In genomic region chr1:245195398-245195797, GRCh38 we compare ENCODE assay signal across 27 cellular contexts. TPM values are rescaled to one million over a fixed set of nuclear protein-coding genes. Genes with fewer than 3 reads are reported as not detected.
"Had no signal": no experiment of that assay in that cellular context is flagged by ENCODE, and none has a peak within 500 bp of the region (broad histone marks: within the 10 kb centered on the region; RNA-seq: fewer than 3 reads in every experiment).

No MANE protein-coding gene starts in this region.

- H3K36me3 ChIP-seq: heart right ventricle, ovary, right atrium auricular region, suprapubic skin, tibial artery, upper lobe of right lung had no signal

- H3K27me3 ChIP-seq: ovary, right atrium auricular region, suprapubic skin, upper lobe of right lung had no signal

- H3K27ac ChIP-seq: heart right ventricle, ovary, psoas muscle, right atrium auricular region, suprapubic skin, tibial artery, upper lobe of right lung had no signal

- H3K9me3 ChIP-seq: heart right ventricle, ovary, psoas muscle, right atrium auricular region, suprapubic skin, tibial artery, upper lobe of right lung had no signal

- H3K4me1 ChIP-seq: psoas muscle, right atrium auricular region, suprapubic skin, tibial artery had no signal

- H3K27ac Mint-ChIP-seq: activated CD4-positive, alpha-beta memory T cell treated with anti-CD3 and anti-CD28 coated beads, Interleukin-2, amount 10 ng/mL, durations not matched to agents 7 days and 5 days; activated CD4-positive, alpha-beta T cell treated with anti-CD3 and anti-CD28 coated beads, Interleukin-2, amount 10 ng/mL, durations not matched to agents 7 days and 5 days; activated naive CD4-positive, alpha-beta T cell treated with anti-CD3 and anti-CD28 coated beads, Interleukin-2, amount 50 U/mL, for 24 hours; activated naive CD8-positive, alpha-beta T cell treated with anti-CD3 and anti-CD28 coated beads, Interleukin-2, amount 50 U/mL, for 24 hours; activated T-cell treated with anti-CD3 and anti-CD28 coated beads, Interleukin-2, amount 50 U/mL, for 24 hours; mesothelial cell of epicardium; naive B cell; nephron progenitor cell had no signal

- H3K4me1 Mint-ChIP-seq: activated CD4-positive, alpha-beta memory T cell treated with anti-CD3 and anti-CD28 coated beads, Interleukin-2, amount 10 ng/mL, durations not matched to agents 7 days and 5 days; activated CD4-positive, alpha-beta T cell treated with anti-CD3 and anti-CD28 coated beads, Interleukin-2, amount 10 ng/mL, durations not matched to agents 7 days and 5 days; activated naive CD4-positive, alpha-beta T cell treated with anti-CD3 and anti-CD28 coated beads, Interleukin-2, amount 50 U/mL, for 24 hours had no signal

- H3K9me3 Mint-ChIP-seq: activated CD4-positive, alpha-beta memory T cell treated with anti-CD3 and anti-CD28 coated beads, Interleukin-2, amount 10 ng/mL, durations not matched to agents 7 days and 5 days; activated CD4-positive, alpha-beta T cell treated with anti-CD3 and anti-CD28 coated beads, Interleukin-2, amount 10 ng/mL, durations not matched to agents 7 days and 5 days; activated naive CD4-positive, alpha-beta T cell treated with anti-CD3 and anti-CD28 coated beads, Interleukin-2, amount 50 U/mL, for 24 hours; activated naive CD8-positive, alpha-beta T cell treated with anti-CD3 and anti-CD28 coated beads, Interleukin-2, amount 50 U/mL, for 24 hours; activated T-cell treated with anti-CD3 and anti-CD28 coated beads, Interleukin-2, amount 50 U/mL, for 24 hours; mesothelial cell of epicardium; nephron progenitor cell had no signal

- H3K36me3 Mint-ChIP-seq: activated naive CD4-positive, alpha-beta T cell treated with anti-CD3 and anti-CD28 coated beads, Interleukin-2, amount 50 U/mL, for 24 hours; naive B cell had no signal

- H3K4me3 ChIP-seq: heart right ventricle, ovary, psoas muscle, right atrium auricular region, smooth muscle cell, suprapubic skin, tibial artery, upper lobe of right lung had no signal

- DNase-seq: activated CD4-positive, alpha-beta memory T cell treated with anti-CD3 and anti-CD28 coated beads, Interleukin-2, amount 10 ng/mL, durations not matched to agents 7 days and 5 days; activated CD4-positive, alpha-beta T cell treated with anti-CD3 and anti-CD28 coated beads for 1 hour; activated CD4-positive, alpha-beta T cell treated with anti-CD3 and anti-CD28 coated beads, Interleukin-2, amount 10 ng/mL, durations not matched to agents 7 days and 5 days; activated CD8-positive, alpha-beta memory T cell treated with anti-CD3 and anti-CD28 coated beads, Interleukin-2, amount 50 U/mL, for 48 hours; activated gamma-delta T cell; activated naive CD8-positive, alpha-beta T cell treated with anti-CD3 and anti-CD28 coated beads, Interleukin-2, amount 50 U/mL, for 24 hours; activated T-cell treated with anti-CD3 and anti-CD28 coated beads, Interleukin-2, amount 50 U/mL, for 24 hours; amygdala; caudate nucleus; cortex of kidney; foreskin fibroblast; heart right ventricle; left cardiac atrium; left ventricle myocardium superior; naive B cell; nephron progenitor cell; ovary; psoas muscle; stimulated activated naive CD4-positive, alpha-beta T cell; tibial artery; upper lobe of right lung had no signal

- H3K4me3 Mint-ChIP-seq: activated CD4-positive, alpha-beta memory T cell treated with anti-CD3 and anti-CD28 coated beads, Interleukin-2, amount 10 ng/mL, durations not matched to agents 7 days and 5 days; activated CD4-positive, alpha-beta T cell treated with anti-CD3 and anti-CD28 coated beads, Interleukin-2, amount 10 ng/mL, durations not matched to agents 7 days and 5 days; activated naive CD4-positive, alpha-beta T cell treated with anti-CD3 and anti-CD28 coated beads, Interleukin-2, amount 50 U/mL, for 24 hours; activated naive CD8-positive, alpha-beta T cell treated with anti-CD3 and anti-CD28 coated beads, Interleukin-2, amount 50 U/mL, for 24 hours; activated T-cell treated with anti-CD3 and anti-CD28 coated beads, Interleukin-2, amount 50 U/mL, for 24 hours; mesothelial cell of epicardium; naive B cell; nephron progenitor cell had no signal

RNA-seq across cellular contexts. Expression of gene KIF26B, which starts 40.6 kb away (rescaled TPM):
- total RNA-seq: activated CD4-positive, alpha-beta memory T cell treated with anti-CD3 and anti-CD28 coated beads, Interleukin-2, amount 10 ng/mL, durations not matched to agents 7 days and 5 days; activated CD4-positive, alpha-beta T cell treated with anti-CD3 and anti-CD28 coated beads, Interleukin-2, amount 10 ng/mL, durations not matched to agents 7 days and 5 days; T-helper 1 cell treated with Interleukin-12 subunit alpha and Interleukin-12 subunit beta and Interleukin-4 antibody, amounts not matched to agents 30 ng/mL and 1 ng/mL, for 36 hours had no signal
